8 cellular contexts compared by ENCODE assay signal in the genomic region with DNA sequence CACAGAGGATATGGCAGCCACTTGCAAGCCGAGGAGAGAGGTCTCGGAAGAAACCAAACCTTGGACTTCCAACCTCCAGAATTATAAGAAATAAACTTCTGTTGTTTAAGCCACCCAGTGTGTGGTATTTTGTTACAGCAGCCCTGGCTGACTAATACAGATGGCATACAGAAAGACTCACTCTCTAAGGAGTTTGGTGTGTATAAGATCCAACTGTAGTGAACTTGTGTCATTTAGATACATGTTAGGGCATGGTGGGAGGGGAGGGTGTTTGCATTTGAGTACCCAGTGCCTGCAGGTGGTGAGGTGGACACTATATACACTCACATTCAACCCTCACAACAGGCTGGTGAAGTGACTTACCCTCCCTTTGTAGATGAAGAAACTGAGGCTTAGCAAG.
"Had no signal": no experiment of that assay in that cellular context is flagged by ENCODE, and none has a peak within 500 bp of the region (broad histone marks: within the 10 kb centered on the region; RNA-seq: fewer than 3 reads in every experiment).

No MANE protein-coding gene starts in this region.

- ATAC-seq: HCT116 had no signal

- FAIRE-seq: HTR-8/SVneo had no signal

- H3K4me1 ChIP-seq: HAP-1 had no signal

- H3K36me3 ChIP-seq: HAP-1 had no signal

- H3K27ac ChIP-seq: GM23248 had no signal

- H3K9me3 ChIP-seq: HAP-1 had no signal

- H3K9ac ChIP-seq: GM23248 had no signal

- H3K4me3 ChIP-seq: GM23248, HAP-1 had no signal

- DNase-seq: GM23248, GOT3, H7, HFFc6, KBM-7 had no signal

- H2AFZ ChIP-seq: GM23248 had no signal
